22 cellular contexts compared by ENCODE assay signal in the genomic region with DNA sequence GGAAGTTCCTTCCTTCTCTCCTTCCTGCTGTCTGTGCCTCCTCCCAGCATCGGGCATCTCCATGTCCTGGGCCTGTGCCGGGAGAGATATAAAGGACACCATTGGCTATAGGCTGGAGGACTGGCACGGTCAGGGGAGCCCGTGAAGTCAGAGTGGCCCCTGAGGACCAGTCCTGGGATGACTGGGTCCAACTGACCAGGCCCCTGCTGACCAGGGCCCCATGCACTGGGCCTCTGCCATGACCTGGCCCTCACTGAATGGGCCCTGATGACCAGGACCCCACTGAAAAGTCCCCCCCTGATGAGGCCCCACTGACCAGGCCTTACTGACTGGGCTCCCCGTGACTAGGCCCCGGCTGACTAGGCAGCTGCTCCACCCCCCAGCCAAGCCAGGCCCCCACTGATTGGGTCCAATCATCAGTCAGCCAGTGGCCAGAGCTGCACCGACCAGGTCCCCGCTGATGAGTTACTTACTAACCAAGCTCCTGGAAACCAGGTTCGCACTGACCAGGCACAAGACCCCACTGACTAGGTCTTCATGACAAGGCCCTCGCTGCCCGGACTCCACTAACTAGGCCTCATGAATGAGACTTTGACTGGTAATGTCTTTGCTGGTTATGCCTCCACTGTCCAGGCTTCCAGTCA. TPM values are rescaled to one million over a fixed set of nuclear protein-coding genes. Genes with fewer than 3 reads are reported as not detected.
DNase-seq lines count a peak whose midpoint lies in the region; ATAC-seq and TF ChIP-seq lines count a peak whose summit lies in the region.
"Had no signal": no experiment of that assay in that cellular context is flagged by ENCODE, and none has a peak within 500 bp of the region (broad histone marks: within the 10 kb centered on the region; RNA-seq: fewer than 3 reads in every experiment).

No MANE protein-coding gene starts in this region.

- intact Hi-C loops in natural killer cell (cut with micrococcal nuclease): no loop called here

- DNase-seq in SK-N-SH: peak; percentile 18
- peak; percentile 45 for DNase-seq in H7
- DNase-seq in mesenteric fat pad (ENCODE audit: low spot score): peak; percentile 82
- no peak for DNase-seq in immature natural killer cell
- DNase-seq in natural killer cell: no peak
- DNase-seq: Calu3; CD8-positive, alpha-beta T cell; DMS 273 treated with DMSO at 0.1 percent for 48 hours; DMS53; DND-41; EL; HFFc6; IMR-90 had no signal

- H3K36me3 ChIP-seq in SK-N-SH (replicated peaks in 1 of 2; ENCODE audit: control insufficient read depth in 1 of 2, insufficient read depth in 2 of 2, low read length in 1 of 2) (no peaks in the 10 kb centered on the region), H7 (replicated peaks; ENCODE audit: control insufficient read depth, insufficient read depth, low read length) (no peaks in the 10 kb centered on the region)
- H3K36me3 ChIP-seq: BLaER1 treated with 17β-estradiol and CSF1 and Interleukin-3, amounts not matched to agents 10 nM and 100 nM had no signal

- H3K36me3 Mint-ChIP-seq in immature natural killer cell (no peaks in the 10 kb centered on the region), natural killer cell (no peaks in the 10 kb centered on the region)

- H3K9ac ChIP-seq in SK-N-SH: no peak overlapping the region
- H3K9ac ChIP-seq: BLaER1 treated with 17β-estradiol and CSF1 and Interleukin-3, amounts not matched to agents 10 nM and 100 nM had no signal

- H3K27me3 Mint-ChIP-seq in immature natural killer cell (ENCODE audit: low read depth in 3 of 3) (peaks cover 0 to 2% (median 0%) of the 10 kb centered on the region in 3 donors), natural killer cell (ENCODE audit: low read depth in 2 of 2) (no peaks in the 10 kb centered on the region)
- H3K27me3 Mint-ChIP-seq: B cell had no signal

- WGBS in SK-N-SH (ENCODE audit: low lambda C conversion rate): 72% methylated on average over 6 of the region's 11 CpGs

- H3K4me2 ChIP-seq in SK-N-SH: no peak overlapping the region
- H3K4me2 ChIP-seq: BLaER1 treated with 17β-estradiol and CSF1 and Interleukin-3, amounts not matched to agents 10 nM and 100 nM; GM23338 had no signal

- no peaks in the 10 kb centered on the region for H4K20me1 ChIP-seq in SK-N-SH (ENCODE audit: insufficient read depth)
- H4K20me1 ChIP-seq: BLaER1 treated with 17β-estradiol and CSF1 and Interleukin-3, amounts not matched to agents 10 nM and 100 nM had no signal

- H3K79me2 ChIP-seq in SK-N-SH (ENCODE audit: insufficient read depth): no peaks in the 10 kb centered on the region

- H3K4me3 Mint-ChIP-seq in immature natural killer cell (no peak overlapping the region), natural killer cell (no peak overlapping the region)
- H3K4me3 Mint-ChIP-seq: B cell; CD8-positive, alpha-beta T cell; GM23338; HFFc6 had no signal

- CTCF ChIA-PET in SK-N-SH (lab: Yijun Ruan, JAX): no interaction called here

- H3K4me1 Mint-ChIP-seq in immature natural killer cell (no peaks in the 10 kb centered on the region), natural killer cell (no peaks in the 10 kb centered on the region)
- H3K4me1 Mint-ChIP-seq: B cell, GM23338 had no signal

- no peaks in the 10 kb centered on the region for H3K9me3 Mint-ChIP-seq in immature natural killer cell
- H3K9me3 Mint-ChIP-seq in natural killer cell: no peaks in the 10 kb centered on the region
- H3K9me3 Mint-ChIP-seq: CD8-positive, alpha-beta T cell had no signal

- H2AFZ ChIP-seq in SK-N-SH (ENCODE audit: low read depth): no peak overlapping the region
- H2AFZ ChIP-seq: GM23338 had no signal

- no peaks in the 10 kb centered on the region for H3K9me3 ChIP-seq in SK-N-SH

- H3K27ac Mint-ChIP-seq in immature natural killer cell (no peak overlapping the region), natural killer cell (no peak overlapping the region)
- H3K27ac Mint-ChIP-seq: B cell; CD8-positive, alpha-beta T cell; GM23338; HFFc6 had no signal

- H3K9me2 ChIP-seq in SK-N-SH: no peaks in the 10 kb centered on the region

- no peak for TF ChIP-seq CTCF in SK-N-SH (IDR thresholded peaks at IDR 0.05)
- no peak for TF ChIP-seq CTCF in natural killer cell (IDR thresholded peaks at IDR 0.05)

- no peak overlapping the region for H3K27ac ChIP-seq in SK-N-SH (ENCODE audit: low read depth in 2 of 2, low read length in 1 of 2)
- H3K27ac ChIP-seq: 22Rv1; BLaER1 treated with 17β-estradiol and CSF1 and Interleukin-3, amounts not matched to agents 10 nM and 100 nM; HL-60 had no signal

- no peak for TF ChIP-seq RAD21 in SK-N-SH (IDR thresholded peaks at IDR 0.05; ENCODE audit: low read length)

- POLR2A ChIA-PET in SK-N-SH (lab: Yijun Ruan, JAX): no interaction called here

- H3K4me3 ChIP-seq in SK-N-SH (ENCODE audit: low read depth in 2 of 2, low read length in 1 of 2) (no peak overlapping the region), H7 (ENCODE audit: insufficient read depth, low read depth, low read length) (no peak overlapping the region)
- H3K4me3 ChIP-seq: BLaER1 treated with 17β-estradiol and CSF1 and Interleukin-3, amounts not matched to agents 10 nM and 100 nM; GM23338; K562 had no signal

- ATAC-seq in SK-N-SH treated with all-trans-retinoic acid at 6 μM for 48 hours: no peak
- no peak for ATAC-seq in GM21717 (IDR thresholded peaks at IDR 0.05; ENCODE audit: unreplicated experiment)
- ATAC-seq in natural killer cell: no peak
- ATAC-seq: CD8-positive, alpha-beta T cell; GM23338; HCT116; K562 had no signal

- H3F3A ChIP-seq in SK-N-SH (replicated peaks; ENCODE audit: insufficient read depth): no peaks in the 10 kb centered on the region

- H3K27me3 ChIP-seq in SK-N-SH (ENCODE audit: insufficient read depth): no peaks in the 10 kb centered on the region
- H3K27me3 ChIP-seq in H7 (ENCODE audit: control insufficient read depth, insufficient read depth, low read length): no peaks in the 10 kb centered on the region
- H3K27me3 ChIP-seq: BLaER1 treated with 17β-estradiol and CSF1 and Interleukin-3, amounts not matched to agents 10 nM and 100 nM had no signal

- H3K4me1 ChIP-seq in SK-N-SH (ENCODE audit: control insufficient read depth in 1 of 2, insufficient read depth in 2 of 2, low read depth in 1 of 2, low read length in 1 of 2): no peaks in the 10 kb centered on the region
- H3K4me1 ChIP-seq: BLaER1 treated with 17β-estradiol and CSF1 and Interleukin-3, amounts not matched to agents 10 nM and 100 nM had no signal

- TF ChIP-seq EP300 in SK-N-SH (IDR thresholded peaks at IDR 0.05; ENCODE audit: borderline replicate concordance in 1 of 2, low read depth in 1 of 2, low read length in 1 of 2): no peak

TF ChIP-seq in SK-N-SH, 30 proteins besides CTCF, POLR2A, EP300 and RAD21:
- TF ChIP-seq, protein P1, sequence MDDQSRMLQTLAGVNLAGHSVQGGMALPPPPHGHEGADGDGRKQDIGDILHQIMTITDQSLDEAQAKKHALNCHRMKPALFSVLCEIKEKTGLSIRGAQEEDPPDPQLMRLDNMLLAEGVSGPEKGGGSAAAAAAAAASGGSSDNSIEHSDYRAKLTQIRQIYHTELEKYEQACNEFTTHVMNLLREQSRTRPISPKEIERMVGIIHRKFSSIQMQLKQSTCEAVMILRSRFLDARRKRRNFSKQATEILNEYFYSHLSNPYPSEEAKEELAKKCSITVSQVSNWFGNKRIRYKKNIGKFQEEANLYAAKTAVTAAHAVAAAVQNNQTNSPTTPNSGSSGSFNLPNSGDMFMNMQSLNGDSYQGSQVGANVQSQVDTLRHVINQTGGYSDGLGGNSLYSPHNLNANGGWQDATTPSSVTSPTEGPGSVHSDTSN (IDR thresholded peaks at IDR 0.05): no peak
- no peak for TF ChIP-seq MXI1 (IDR thresholded peaks at IDR 0.05; ENCODE audit: low read depth, low read length)
- TF ChIP-seq YY1 (IDR thresholded peaks at IDR 0.05; ENCODE audit: low read depth): no peak
- no peak for TF ChIP-seq FOXJ3 (CRISPR knock-in tag; IDR thresholded peaks at IDR 0.05)
- no peak for TF ChIP-seq POLR2AphosphoS5 (IDR thresholded peaks at IDR 0.05; ENCODE audit: low read depth, low read length)
- TF ChIP-seq TEAD4 (IDR thresholded peaks at IDR 0.05; ENCODE audit: borderline replicate concordance, insufficient read depth): no peak

TF ChIP-seq in SK-N-SH treated with all-trans-retinoic acid at 6 μM for 48 hours, 23 proteins besides CTCF, POLR2A, EP300 and RAD21:
- TF ChIP-seq, protein P2, sequence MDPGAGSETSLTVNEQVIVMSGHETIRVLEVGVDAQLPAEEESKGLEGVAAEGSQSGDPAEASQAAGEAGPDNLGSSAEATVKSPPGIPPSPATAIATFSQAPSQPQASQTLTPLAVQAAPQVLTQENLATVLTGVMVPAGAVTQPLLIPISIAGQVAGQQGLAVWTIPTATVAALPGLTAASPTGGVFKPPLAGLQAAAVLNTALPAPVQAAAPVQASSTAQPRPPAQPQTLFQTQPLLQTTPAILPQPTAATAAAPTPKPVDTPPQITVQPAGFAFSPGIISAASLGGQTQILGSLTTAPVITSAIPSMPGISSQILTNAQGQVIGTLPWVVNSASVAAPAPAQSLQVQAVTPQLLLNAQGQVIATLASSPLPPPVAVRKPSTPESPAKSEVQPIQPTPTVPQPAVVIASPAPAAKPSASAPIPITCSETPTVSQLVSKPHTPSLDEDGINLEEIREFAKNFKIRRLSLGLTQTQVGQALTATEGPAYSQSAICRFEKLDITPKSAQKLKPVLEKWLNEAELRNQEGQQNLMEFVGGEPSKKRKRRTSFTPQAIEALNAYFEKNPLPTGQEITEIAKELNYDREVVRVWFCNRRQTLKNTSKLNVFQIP (CRISPR knock-in tag; IDR thresholded peaks at IDR 0.05; ENCODE audit: borderline replicate concordance, low read depth): no peak
- no peak for TF ChIP-seq ZNF8 (CRISPR knock-in tag; IDR thresholded peaks at IDR 0.05)

RNA-seq across cellular contexts. Expression of a gene that starts 20.0 kb away (rescaled TPM):
- polyA plus RNA-seq in SK-N-SH (2012; rRNA removed) (1.1 and 1.7 TPM in 2 replicates), immature natural killer cell (10 to 100 TPM in 1 of 3 donors, 1 to 10 TPM in 2; 5.4 to 14.1 (median 7.1) TPM)
- polyA plus RNA-seq in SK-N-SH (2012; cell fraction: cytosol; rRNA removed): 1.6 TPM in 2 replicates
- polyA plus RNA-seq in SK-N-SH (2012; cell fraction: nucleus; rRNA removed): 1.1 and 1.7 TPM in 2 replicates
- 2.3 and 4.3 TPM in 2 replicates for total RNA-seq in H7 (2014; rRNA removed; shearing (Covaris generic))
- total RNA-seq in mesenteric fat pad (3.1 TPM), natural killer cell (10 to 100 TPM; 12.7 to 18.6 (median 14.0) TPM)

Comparison
In these comparisons a context has a peak if more than half of its experiments do, and no peak if none do; other contexts are left out.
1. DNase-seq: peak in SK-N-SH (single experiment), H7 (single experiment) and mesenteric fat pad (single experiment); none in immature natural killer cell (0 of 3) and natural killer cell (single experiment).